ENCODE assay signal across 30 cellular contexts in the genomic region with DNA sequence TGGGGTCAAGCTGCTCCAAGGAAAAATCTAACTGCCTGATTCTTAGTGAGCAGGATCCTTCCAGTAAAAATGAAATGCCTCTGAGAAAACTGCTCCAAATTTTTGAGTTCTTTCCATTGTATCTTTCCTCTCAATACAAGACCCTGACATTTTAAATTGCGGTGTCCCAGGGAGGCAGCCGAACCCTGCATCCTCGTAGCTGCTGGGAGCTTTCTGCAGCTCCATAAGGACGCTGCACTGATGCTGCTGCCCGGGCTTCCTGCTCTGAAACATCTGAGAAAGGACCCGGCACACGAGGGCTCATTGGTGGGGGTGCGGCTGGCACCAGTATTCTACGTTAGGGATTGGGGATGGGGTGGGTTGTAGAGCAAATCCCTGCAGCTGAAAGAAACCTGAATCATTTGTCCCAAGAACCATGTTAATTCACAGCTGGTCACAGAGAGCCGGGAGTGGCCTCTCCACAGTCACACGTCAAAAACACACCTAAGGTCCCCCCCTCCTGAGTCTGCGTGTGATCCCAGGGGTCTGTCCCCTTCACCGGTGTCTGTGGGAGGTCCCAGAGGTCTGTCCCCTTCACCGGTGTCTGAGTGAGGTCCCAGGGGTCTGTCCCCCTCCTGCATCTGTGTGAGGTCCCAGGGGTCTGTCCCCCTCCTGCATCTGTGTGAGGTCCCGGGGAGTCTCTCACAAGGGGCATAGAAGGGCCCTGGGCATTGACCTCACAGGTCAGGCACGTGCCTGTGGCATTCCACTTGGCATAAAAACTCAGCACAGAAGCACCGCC.
"Had no signal": no experiment of that assay in that cellular context is flagged by ENCODE, and none has a peak within 500 bp of the region (broad histone marks: within the 10 kb centered on the region; RNA-seq: fewer than 3 reads in every experiment).

No MANE protein-coding gene starts in this region.

- ATAC-seq: left colon, left lung had no signal

- H3K4me2 ChIP-seq: neural progenitor cell, smooth muscle cell had no signal

- H3K27me3 ChIP-seq: neural progenitor cell, right atrium auricular region, right lobe of liver, testis, thyroid gland, transverse colon, uterus had no signal

- H3K27ac Mint-ChIP-seq: immature natural killer cell; mesothelial cell of epicardium; naive B cell; natural killer cell; nephron progenitor cell; neural progenitor cell; progenitor cell of endocrine pancreas; stimulated activated naive B cell treated with anti-CD40 and anti-IgM and Interleukin-4, amounts not matched to agents 10 μg/mL and 1 μg/mL and 100 μg/mL, for 72 hours had no signal

- H3K4me1 ChIP-seq: left lung, lower lobe of right lung, neural progenitor cell, parathyroid adenoma, right atrium auricular region, right lobe of liver, testis, thyroid gland, transverse colon, uterus had no signal

- H3K9ac ChIP-seq: neural progenitor cell, parathyroid adenoma had no signal

- H3K4me1 Mint-ChIP-seq: immature natural killer cell; mesothelial cell of epicardium; naive B cell; natural killer cell; neural progenitor cell; stimulated activated naive B cell treated with anti-CD40 and anti-IgM and Interleukin-4, amounts not matched to agents 10 μg/mL and 1 μg/mL and 100 μg/mL, for 72 hours had no signal

- H3K4me3 ChIP-seq: left lung, lower lobe of right lung, neural progenitor cell, right atrium auricular region, right lobe of liver, smooth muscle cell, testis, thyroid gland, transverse colon, uterus had no signal

- H3K4me3 Mint-ChIP-seq: immature natural killer cell; mesothelial cell of epicardium; naive B cell; natural killer cell; nephron progenitor cell; neural progenitor cell; stimulated activated naive B cell treated with anti-CD40 and anti-IgM and Interleukin-4, amounts not matched to agents 10 μg/mL and 1 μg/mL and 100 μg/mL, for 72 hours; stimulated activated naive CD8-positive, alpha-beta T cell treated with anti-CD3 and anti-CD28 coated beads, Interleukin-15, Interleukin-2, amounts not matched to agents 100 ng/mL and 50 ng/mL, for 24 hours had no signal

- H3K9me3 Mint-ChIP-seq: immature natural killer cell had no signal

- H3K27ac ChIP-seq: left lung, lower lobe of right lung, neural progenitor cell, neutrophil, parathyroid adenoma, right atrium auricular region, right lobe of liver, testis, thyroid gland, transverse colon, uterus had no signal

- H3K9me3 ChIP-seq: lower lobe of right lung, neutrophil, right atrium auricular region, right lobe of liver, testis, thyroid gland, transverse colon, uterus had no signal

- H3K36me3 ChIP-seq: left lung, lower lobe of right lung, neural progenitor cell, neutrophil, right atrium auricular region, right lobe of liver, thyroid gland, transverse colon, uterus had no signal

- DNase-seq: hypothalamus; immature natural killer cell; kidney; left colon; left lung; lower lobe of right lung; mammary epithelial cell; mesenchymal stem cell; naive B cell; natural killer cell; nephron progenitor cell; occipital lobe; right lobe of liver; stimulated activated CD4-positive, alpha-beta T cell treated with anti-CD3 and anti-CD28 coated beads, Interleukin-1b, Interleukin-23, amount 100 ng/mL, for 48 hours; stimulated activated CD4-positive, alpha-beta T cell treated with anti-CD3 and anti-CD28 coated beads, Interleukin-2, amount 100 ng/mL, for 48 hours; stimulated activated CD4-positive, alpha-beta T cell treated with anti-CD3 and anti-CD28 coated beads, Interleukin-4, amount 100 ng/mL, for 4 hours; stimulated activated CD8-positive, alpha-beta memory T cell treated with anti-CD3 and anti-CD28 coated beads, Interleukin-4, amount 100 ng/mL, for 48 hours; testis; thyroid gland; transverse colon; uterus had no signal

- H3K36me3 Mint-ChIP-seq: immature natural killer cell; mesothelial cell of epicardium; natural killer cell; stimulated activated naive B cell treated with anti-CD40 and anti-IgM and Interleukin-4, amounts not matched to agents 10 μg/mL and 1 μg/mL and 100 μg/mL, for 72 hours had no signal
